ENCODE assay signal across 9 cellular contexts in genomic region chr3:70982274-70982673, GRCh38.
DNase-seq lines count a peak whose midpoint lies in the region; ATAC-seq and TF ChIP-seq lines count a peak whose summit lies in the region.
"Had no signal": no experiment of that assay in that cellular context is flagged by ENCODE, and none has a peak within 500 bp of the region (broad histone marks: within the 10 kb centered on the region; RNA-seq: fewer than 3 reads in every experiment).

No MANE protein-coding gene starts in this region.

- H3K27ac ChIP-seq in foreskin keratinocyte (peak overlapping the region; percentile 86), OCI-LY7 (ENCODE audit: low read depth, low read length, poor library complexity, severe bottlenecking) (no peak overlapping the region)

- peaks cover 62% of the 10 kb centered on the region for H3K36me3 Mint-ChIP-seq in activated T-helper 1 cell treated with anti-CD3 and anti-CD28 coated beads, Interleukin-12 subunit alpha, Interleukin-12 subunit beta, Interleukin-2, Interleukin-4 antibody, amounts not matched to agents 30 ng/mL and 10 ng/mL and 1 ng/mL, durations not matched to agents 14 hours and 24 hours and 36 hours (ENCODE audit: low read depth)

- no peak overlapping the region for H3K4me3 Mint-ChIP-seq in activated T-helper 1 cell treated with anti-CD3 and anti-CD28 coated beads, Interleukin-12 subunit alpha, Interleukin-12 subunit beta, Interleukin-2, Interleukin-4 antibody, amounts not matched to agents 30 ng/mL and 10 ng/mL and 1 ng/mL, durations not matched to agents 14 hours and 24 hours and 36 hours

- no peaks in the 10 kb centered on the region for H3K9me2 ChIP-seq in OCI-LY7 (ENCODE audit: insufficient read depth, low read length)

- intact Hi-C loops in activated T-helper 1 cell treated with anti-CD3 and anti-CD28 coated beads, Interleukin-12 subunit alpha, Interleukin-12 subunit beta, Interleukin-2, Interleukin-4 antibody, amounts not matched to agents 30 ng/mL and 10 ng/mL and 1 ng/mL, durations not matched to agents 14 hours and 24 hours and 36 hours (cut with micrococcal nuclease) = loop anchor here (2.0 kb wide), 1 partner anchor 29 kb away; no protein-coding TSS in a partner anchor
- intact Hi-C loops in OCI-LY7 (cut with micrococcal nuclease; ENCODE audit: unreplicated experiment) = no loop called here

- peaks cover 7% of the 10 kb centered on the region for H3K9me3 Mint-ChIP-seq in activated T-helper 1 cell treated with anti-CD3 and anti-CD28 coated beads, Interleukin-12 subunit alpha, Interleukin-12 subunit beta, Interleukin-2, Interleukin-4 antibody, amounts not matched to agents 30 ng/mL and 10 ng/mL and 1 ng/mL, durations not matched to agents 14 hours and 24 hours and 36 hours

- H3K9ac ChIP-seq in skeletal muscle satellite cell (ENCODE audit: low read depth, low read length) = peak overlapping the region; percentile 69

- H3K9me3 ChIP-seq in skeletal muscle satellite cell (replicated peaks; ENCODE audit: low read length) (no peaks in the 10 kb centered on the region), OCI-LY7 (ENCODE audit: low read length) (no peaks in the 10 kb centered on the region)

- H3K4me3 ChIP-seq in skeletal muscle satellite cell (ENCODE audit: low read length) (no peak overlapping the region), OCI-LY7 (ENCODE audit: low read depth, low read length, poor library complexity, severe bottlenecking) (no peak overlapping the region)

- peak; percentile 3 for DNase-seq in H4 (ENCODE audit: low spot score)
- DNase-seq in activated T-helper 1 cell treated with anti-CD3 and anti-CD28 coated beads, Interleukin-12 subunit alpha, Interleukin-12 subunit beta, Interleukin-2, Interleukin-4 antibody, amounts not matched to agents 30 ng/mL and 10 ng/mL and 1 ng/mL, durations not matched to agents 14 hours and 24 hours and 36 hours (ENCODE audit: low spot score) = no peak
- no peak for DNase-seq in foreskin keratinocyte
- no peak for DNase-seq in OCI-LY7 (ENCODE audit: low spot score)
- DNase-seq: activated CD4-positive, alpha-beta T cell treated with anti-CD3 and anti-CD28 coated beads, Interleukin-2, amount 50 U/mL, for 1 hour had no signal

- no peaks in the 10 kb centered on the region for H3K79me2 ChIP-seq in OCI-LY7 (ENCODE audit: insufficient read depth, low read depth, low read length)

- H2AFZ ChIP-seq in OCI-LY7 (ENCODE audit: low read length) = no peak overlapping the region

- H3K4me1 ChIP-seq in foreskin keratinocyte (peaks cover 15% of the 10 kb centered on the region), skeletal muscle satellite cell (ENCODE audit: control insufficient read depth, insufficient read depth, low read length) (peaks cover 41% of the 10 kb centered on the region), OCI-LY7 (ENCODE audit: insufficient read depth, low read length, poor library complexity, severe bottlenecking) (no peaks in the 10 kb centered on the region)

- no peaks in the 10 kb centered on the region for H3K27me3 ChIP-seq in foreskin keratinocyte
- no peaks in the 10 kb centered on the region for H3K27me3 ChIP-seq in skeletal muscle satellite cell (ENCODE audit: control insufficient read depth, insufficient read depth, low read length)

- no peaks in the 10 kb centered on the region for H3K27me3 Mint-ChIP-seq in activated T-helper 1 cell treated with anti-CD3 and anti-CD28 coated beads, Interleukin-12 subunit alpha, Interleukin-12 subunit beta, Interleukin-2, Interleukin-4 antibody, amounts not matched to agents 30 ng/mL and 10 ng/mL and 1 ng/mL, durations not matched to agents 14 hours and 24 hours and 36 hours (ENCODE audit: insufficient read depth)

- POLR2A ChIA-PET in OCI-LY7 (lab: Charles Lee) = no interaction called here

- CTCF ChIA-PET in OCI-LY7 (lab: Charles Lee; ENCODE audit: unreplicated experiment) = no interaction called here

- no peak for ATAC-seq in foreskin keratinocyte
- ATAC-seq in GM19035 (IDR thresholded peaks at IDR 0.05; ENCODE audit: unreplicated experiment) = no peak
- ATAC-seq in HG03095 (IDR thresholded peaks at IDR 0.05; ENCODE audit: unreplicated experiment) = no peak
- ATAC-seq in GM18517 (IDR thresholded peaks at IDR 0.05; ENCODE audit: unreplicated experiment) = no peak

- no TSS peak for BruUV-seq in OCI-LY7 (replicated peaks; lab: Mats Ljungman, UMichigan)

- H4K20me1 ChIP-seq in OCI-LY7 (ENCODE audit: insufficient read depth, low read length) = no peaks in the 10 kb centered on the region

- H3K27ac Mint-ChIP-seq in activated T-helper 1 cell treated with anti-CD3 and anti-CD28 coated beads, Interleukin-12 subunit alpha, Interleukin-12 subunit beta, Interleukin-2, Interleukin-4 antibody, amounts not matched to agents 30 ng/mL and 10 ng/mL and 1 ng/mL, durations not matched to agents 14 hours and 24 hours and 36 hours = peak overlapping the region; percentile 79

- H3K36me3 ChIP-seq in skeletal muscle satellite cell (ENCODE audit: insufficient read depth, low read length) = peaks cover 45% of the 10 kb centered on the region
- H3K36me3 ChIP-seq in OCI-LY7 (ENCODE audit: insufficient read depth, low read length) = peaks cover 53% of the 10 kb centered on the region

- no peak for TF ChIP-seq CTCF in foreskin keratinocyte (conservative IDR thresholded peaks at IDR 0.05)
- no peak for TF ChIP-seq CTCF in OCI-LY7 (conservative IDR thresholded peaks at IDR 0.05; ENCODE audit: low read length)

- H3K4me2 ChIP-seq in skeletal muscle satellite cell (ENCODE audit: low read length) = peak overlapping the region; percentile 75
- no peak overlapping the region for H3K4me2 ChIP-seq in OCI-LY7 (ENCODE audit: low read length)

- peaks cover 57% of the 10 kb centered on the region for H3K4me1 Mint-ChIP-seq in activated T-helper 1 cell treated with anti-CD3 and anti-CD28 coated beads, Interleukin-12 subunit alpha, Interleukin-12 subunit beta, Interleukin-2, Interleukin-4 antibody, amounts not matched to agents 30 ng/mL and 10 ng/mL and 1 ng/mL, durations not matched to agents 14 hours and 24 hours and 36 hours (ENCODE audit: low read depth)
